1 cellular context compared by ENCODE assay signal in genomic region chr2:168645696-168646095, GRCh38.
TF ChIP-seq lines count a peak whose summit lies in the region.

No MANE protein-coding gene starts in this region.

TF ChIP-seq in K562, 482 proteins besides CTCF, POLR2A, EP300 and RAD21 (continued from another document):
- TF ChIP-seq, protein P1, sequence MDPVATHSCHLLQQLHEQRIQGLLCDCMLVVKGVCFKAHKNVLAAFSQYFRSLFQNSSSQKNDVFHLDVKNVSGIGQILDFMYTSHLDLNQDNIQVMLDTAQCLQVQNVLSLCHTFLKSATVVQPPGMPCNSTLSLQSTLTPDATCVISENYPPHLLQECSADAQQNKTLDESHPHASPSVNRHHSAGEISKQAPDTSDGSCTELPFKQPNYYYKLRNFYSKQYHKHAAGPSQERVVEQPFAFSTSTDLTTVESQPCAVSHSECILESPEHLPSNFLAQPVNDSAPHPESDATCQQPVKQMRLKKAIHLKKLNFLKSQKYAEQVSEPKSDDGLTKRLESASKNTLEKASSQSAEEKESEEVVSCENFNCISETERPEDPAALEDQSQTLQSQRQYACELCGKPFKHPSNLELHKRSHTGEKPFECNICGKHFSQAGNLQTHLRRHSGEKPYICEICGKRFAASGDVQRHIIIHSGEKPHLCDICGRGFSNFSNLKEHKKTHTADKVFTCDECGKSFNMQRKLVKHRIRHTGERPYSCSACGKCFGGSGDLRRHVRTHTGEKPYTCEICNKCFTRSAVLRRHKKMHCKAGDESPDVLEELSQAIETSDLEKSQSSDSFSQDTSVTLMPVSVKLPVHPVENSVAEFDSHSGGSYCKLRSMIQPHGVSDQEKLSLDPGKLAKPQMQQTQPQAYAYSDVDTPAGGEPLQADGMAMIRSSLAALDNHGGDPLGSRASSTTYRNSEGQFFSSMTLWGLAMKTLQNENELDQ (CRISPR knock-in tag; IDR thresholded peaks at IDR 0.05; ENCODE audit: borderline replicate concordance) = no peak
- TF ChIP-seq CBX3 (IDR thresholded peaks at IDR 0.05; ENCODE audit: borderline replicate concordance in 1 of 2, low read length in 2 of 2) = no peak
- no peak for TF ChIP-seq HNRNPH1 (optimal IDR thresholded peaks at IDR 0.05; ENCODE audit: low read depth, low read length)
